1 cellular context compared by ENCODE assay signal in genomic region chr18:48806551-48807261, GRCh38.
TF ChIP-seq lines count a peak whose summit lies in the region.

No MANE protein-coding gene starts in this region.

TF ChIP-seq in HepG2, 621 proteins besides CTCF, POLR2A, EP300 and RAD21 (continued from another document):
- TF ChIP-seq AHDC1 (CRISPR knock-in tag; IDR thresholded peaks at IDR 0.05; ENCODE audit: borderline replicate concordance) (no peak), TOE1 (CRISPR knock-in tag; IDR thresholded peaks at IDR 0.05) (no peak), ZNF337 (CRISPR knock-in tag; IDR thresholded peaks at IDR 0.05; ENCODE audit: borderline replicate concordance, low read depth) (no peak), ZNF572 (CRISPR knock-in tag; IDR thresholded peaks at IDR 0.05) (no peak), TCF7 (IDR thresholded peaks at IDR 0.05; ENCODE audit: low read depth) (no peak), MATR3 (CRISPR knock-in tag; IDR thresholded peaks at IDR 0.05) (no peak), ZNF740 (CRISPR knock-in tag; IDR thresholded peaks at IDR 0.05) (no peak), ZNF788 (CRISPR knock-in tag; IDR thresholded peaks at IDR 0.05; ENCODE audit: borderline replicate concordance) (no peak)
